ENCODE assay signal across 1 cellular context in the genomic region with DNA sequence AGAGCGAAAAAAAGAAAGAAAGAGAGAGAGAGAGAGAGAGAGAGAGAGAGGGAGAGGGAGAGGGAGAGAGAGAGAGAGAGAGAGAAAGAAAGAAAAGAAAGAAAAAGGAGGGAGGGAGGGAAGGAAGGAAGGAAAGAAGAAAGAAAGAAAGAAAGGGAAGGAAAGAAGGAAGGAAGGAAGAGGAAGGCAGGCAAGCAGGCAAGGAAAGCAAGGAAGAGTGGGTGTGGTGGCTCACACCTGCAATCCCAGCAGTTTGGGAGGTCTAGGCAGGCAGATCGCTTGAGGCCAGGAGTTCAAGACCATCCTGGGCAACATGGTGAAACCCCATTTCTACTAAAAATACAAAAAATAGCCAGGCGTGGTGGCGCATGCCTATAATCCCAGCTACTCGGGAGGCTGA.
TF ChIP-seq lines count a peak whose summit lies in the region.

No MANE protein-coding gene starts in this region.

TF ChIP-seq in K562, 482 proteins besides CTCF, POLR2A, EP300 and RAD21:
- TF ChIP-seq ZNF512 (tag; IDR thresholded peaks at IDR 0.05), result peak; percentile 80; the same call in 1 of the 2 replicates
TF ChIP-seq in K562: peak in this region for 1; not testable (repeated sequence) for 481.
